Comparison of ENCODE assay signal across 18 cellular contexts in genomic region chr17:10082795-10083194, GRCh38.
DNase-seq lines count a peak whose midpoint lies in the region; ATAC-seq, FAIRE-seq and TF ChIP-seq lines count a peak whose summit lies in the region.
"Had no signal": no experiment of that assay in that cellular context is flagged by ENCODE, and none has a peak within 500 bp of the region (broad histone marks: within the 10 kb centered on the region; RNA-seq: fewer than 3 reads in every experiment).

No MANE protein-coding gene starts in this region.

- no peaks in the 10 kb centered on the region for H3K36me3 Mint-ChIP-seq in activated naive CD8-positive, alpha-beta T cell treated with anti-CD3 and anti-CD28 coated beads, Interleukin-2, amount 50 U/mL, for 24 hours (ENCODE audit: low read depth)
- no peaks in the 10 kb centered on the region for H3K36me3 Mint-ChIP-seq in activated naive CD8-positive, alpha-beta T cell treated with anti-CD3 and anti-CD28 coated beads for 36 hours
- H3K36me3 Mint-ChIP-seq in mesothelial cell of epicardium = peaks cover 15% of the 10 kb centered on the region
- H3K36me3 Mint-ChIP-seq: CD4-positive, alpha-beta memory T cell had no signal

- no peak for TF ChIP-seq POLR2A in GM12891 (IDR thresholded peaks at IDR 0.05; ENCODE audit: low read depth, low read length)

- H3K9me3 Mint-ChIP-seq in activated naive CD8-positive, alpha-beta T cell treated with anti-CD3 and anti-CD28 coated beads, Interleukin-2, amount 50 U/mL, for 24 hours = peaks cover 5% of the 10 kb centered on the region
- H3K9me3 Mint-ChIP-seq in activated naive CD8-positive, alpha-beta T cell treated with anti-CD3 and anti-CD28 coated beads for 36 hours = peaks cover under 1% of the 10 kb centered on the region
- peaks cover 23% of the 10 kb centered on the region for H3K9me3 Mint-ChIP-seq in mesothelial cell of epicardium

- no peak overlapping the region for H3K4me3 Mint-ChIP-seq in activated naive CD8-positive, alpha-beta T cell treated with anti-CD3 and anti-CD28 coated beads, Interleukin-2, amount 50 U/mL, for 24 hours
- no peak overlapping the region for H3K4me3 Mint-ChIP-seq in activated naive CD8-positive, alpha-beta T cell treated with anti-CD3 and anti-CD28 coated beads for 36 hours
- H3K4me3 Mint-ChIP-seq in mesothelial cell of epicardium = no peak overlapping the region
- H3K4me3 Mint-ChIP-seq: CD14-positive monocyte; CD4-positive, alpha-beta memory T cell; H9 had no signal

- H3K27me3 Mint-ChIP-seq in activated naive CD8-positive, alpha-beta T cell treated with anti-CD3 and anti-CD28 coated beads, Interleukin-2, amount 50 U/mL, for 24 hours = no peaks in the 10 kb centered on the region
- peaks cover under 1% of the 10 kb centered on the region for H3K27me3 Mint-ChIP-seq in activated naive CD8-positive, alpha-beta T cell treated with anti-CD3 and anti-CD28 coated beads for 36 hours
- H3K27me3 Mint-ChIP-seq in mesothelial cell of epicardium (ENCODE audit: low read depth) = no peaks in the 10 kb centered on the region

- peak overlapping the region; percentile 4 for H3K27ac Mint-ChIP-seq in activated naive CD8-positive, alpha-beta T cell treated with anti-CD3 and anti-CD28 coated beads, Interleukin-2, amount 50 U/mL, for 24 hours
- no peak overlapping the region for H3K27ac Mint-ChIP-seq in activated naive CD8-positive, alpha-beta T cell treated with anti-CD3 and anti-CD28 coated beads for 36 hours
- H3K27ac Mint-ChIP-seq in mesothelial cell of epicardium = peak overlapping the region; percentile 48
- H3K27ac Mint-ChIP-seq: CD4-positive, alpha-beta memory T cell; H9; IgD-negative memory B cell had no signal

- no peak for TF ChIP-seq CTCF in mesothelial cell of epicardium (IDR thresholded peaks at IDR 0.05; ENCODE audit: unreplicated experiment)

- peaks cover 41% of the 10 kb centered on the region for H3K4me1 Mint-ChIP-seq in activated naive CD8-positive, alpha-beta T cell treated with anti-CD3 and anti-CD28 coated beads, Interleukin-2, amount 50 U/mL, for 24 hours
- peaks cover 4% of the 10 kb centered on the region for H3K4me1 Mint-ChIP-seq in activated naive CD8-positive, alpha-beta T cell treated with anti-CD3 and anti-CD28 coated beads for 36 hours
- peaks cover 26% of the 10 kb centered on the region for H3K4me1 Mint-ChIP-seq in mesothelial cell of epicardium

- ATAC-seq in activated naive CD8-positive, alpha-beta T cell treated with anti-CD3 and anti-CD28 coated beads, Interleukin-2, amount 50 U/mL, for 24 hours = peak; percentile 50
- ATAC-seq: HepG2 had no signal

- FAIRE-seq in GM12891 (lab: Jason Lieb, UNC) = peak; percentile 5
- no peak for FAIRE-seq in GM19239 (lab: Jason Lieb, UNC)
- FAIRE-seq: A204.1, H1, HepG2 had no signal

- DNase-seq in activated naive CD8-positive, alpha-beta T cell treated with anti-CD3 and anti-CD28 coated beads, Interleukin-2, amount 50 U/mL, for 24 hours = no peak
- DNase-seq in activated naive CD8-positive, alpha-beta T cell treated with anti-CD3 and anti-CD28 coated beads for 36 hours = no peak
- DNase-seq in GM12891 (ENCODE audit: insufficient read length, low spot score) (no peak), mesothelial cell of epicardium (ENCODE audit: low spot score in 2 of 2, unreplicated experiment in 2 of 2) (no peak), GM19239 (ENCODE audit: insufficient read length, low spot score) (no peak), NCI-H2171 (lab: John Stamatoyannopoulos, UW) (no peak), NCI-H146 treated with DMSO at 0.1 percent for 48 hours (lab: John Stamatoyannopoulos, UW; ENCODE audit: unreplicated experiment) (no peak)
- DNase-seq: AML-193; CD4-positive, alpha-beta memory T cell; DMS153; DMS79; GDM1; H9 had no signal

TF ChIP-seq in GM12891, 5 proteins besides CTCF, POLR2A, EP300 and RAD21:
- TF ChIP-seq POLR2AphosphoS5 (IDR thresholded peaks at IDR 0.05; ENCODE audit: low read depth, low read length) = no peak
- TF ChIP-seq PAX5 (IDR thresholded peaks at IDR 0.05; ENCODE audit: insufficient read depth, low read length, severe bottlenecking) = no peak
- no peak for TF ChIP-seq POU2F2 (IDR thresholded peaks at IDR 0.05; ENCODE audit: low read depth, low read length)
- no peak for TF ChIP-seq TAF1 (IDR thresholded peaks at IDR 0.05; ENCODE audit: low read depth, low read length)
- no peak for TF ChIP-seq SPI1 (IDR thresholded peaks at IDR 0.05; ENCODE audit: low read depth, low read length)
